Comparison of ENCODE assay signal across 1 cellular context in genomic region chr2:160407393-160408204, GRCh38.
TF ChIP-seq lines count a peak whose summit lies in the region.

No MANE protein-coding gene starts in this region.

TF ChIP-seq in HepG2, 621 proteins besides CTCF, POLR2A, EP300 and RAD21 (continued from another document and continues in another):
- TF ChIP-seq CSRNP1 (CRISPR knock-in tag; IDR thresholded peaks at IDR 0.05) (no peak), RFX3 (CRISPR knock-in tag; IDR thresholded peaks at IDR 0.05) (no peak), ZBTB1 (CRISPR knock-in tag; IDR thresholded peaks at IDR 0.05; ENCODE audit: borderline replicate concordance) (no peak), E2F5 (CRISPR knock-in tag; conservative IDR thresholded peaks at IDR 0.05) (no peak), RFXAP (CRISPR knock-in tag; IDR thresholded peaks at IDR 0.05; ENCODE audit: borderline replicate concordance) (0 out of 2 replicates have a peak, but pooled peaks have one; percentile 23), SPEN (CRISPR knock-in tag; IDR thresholded peaks at IDR 0.05; ENCODE audit: low read depth) (peak; percentile 11; the same call in 1 of the 2 replicates), NCOA2 (CRISPR knock-in tag; IDR thresholded peaks at IDR 0.05) (0 out of 2 replicates have a peak, but pooled peaks have one; percentile 0), ZNF703 (CRISPR knock-in tag; IDR thresholded peaks at IDR 0.05; ENCODE audit: borderline replicate concordance) (no peak), ZNF737 (CRISPR knock-in tag; IDR thresholded peaks at IDR 0.05; ENCODE audit: borderline replicate concordance) (no peak), KDM5A (IDR thresholded peaks at IDR 0.05; ENCODE audit: borderline replicate concordance, low read length) (no peak), IRX3 (CRISPR knock-in tag; IDR thresholded peaks at IDR 0.05; ENCODE audit: borderline replicate concordance, low read depth) (no peak), E2F1 (CRISPR knock-in tag; IDR thresholded peaks at IDR 0.05) (0 out of 2 replicates have a peak, but pooled peaks have one; percentile 16), ARID3A (IDR thresholded peaks at IDR 0.05; ENCODE audit: low read depth, low read length) (no peak), MAFG (CRISPR knock-in tag; IDR thresholded peaks at IDR 0.05) (no peak), GABPA (IDR thresholded peaks at IDR 0.05; ENCODE audit: low read depth, low read length) (no peak), GABPA (CRISPR knock-in tag; IDR thresholded peaks at IDR 0.05; ENCODE audit: low read depth) (no peak), TRAFD1 (CRISPR knock-in tag; IDR thresholded peaks at IDR 0.05; ENCODE audit: borderline replicate concordance) (no peak), ZNF543 (CRISPR knock-in tag; IDR thresholded peaks at IDR 0.05) (peak; percentile 7; the same call in 1 of the 2 replicates), ELF4 (CRISPR knock-in tag; IDR thresholded peaks at IDR 0.05; ENCODE audit: borderline replicate concordance) (no peak), MXD3 (CRISPR knock-in tag; IDR thresholded peaks at IDR 0.05) (peak; percentile 30; the same call in 1 of the 2 replicates), AGO2 (optimal IDR thresholded peaks at IDR 0.05; ENCODE audit: low read depth, low read length) (peak; percentile 36), HMGXB4 (CRISPR knock-in tag; IDR thresholded peaks at IDR 0.05; ENCODE audit: borderline replicate concordance in 1 of 2, low read depth in 1 of 2) (peak; percentile 35 to 70; a peak in 2 of 4 replicates), ZNF510 (CRISPR knock-in tag; IDR thresholded peaks at IDR 0.05; ENCODE audit: low read depth) (no peak), ZHX1 (CRISPR knock-in tag; IDR thresholded peaks at IDR 0.05; ENCODE audit: low read depth) (no peak), CBX5 (CRISPR knock-in tag; IDR thresholded peaks at IDR 0.05; ENCODE audit: borderline replicate concordance) (no peak), PRDM15 (CRISPR knock-in tag; IDR thresholded peaks at IDR 0.05) (no peak), ONECUT2 (CRISPR knock-in tag; IDR thresholded peaks at IDR 0.05) (no peak), SRSF4 (IDR thresholded peaks at IDR 0.05; ENCODE audit: low read depth, low read length, poor library complexity, severe bottlenecking) (no peak), ZBTB10 (CRISPR knock-in tag; IDR thresholded peaks at IDR 0.05; ENCODE audit: borderline replicate concordance) (no peak), KLF12 (CRISPR knock-in tag; IDR thresholded peaks at IDR 0.05; ENCODE audit: borderline replicate concordance) (no peak), MAZ (IDR thresholded peaks at IDR 0.05; ENCODE audit: borderline replicate concordance, low read depth, low read length) (no peak), MAZ (CRISPR knock-in tag; IDR thresholded peaks at IDR 0.05; ENCODE audit: low read depth) (peak; percentile 79), IRF1 (CRISPR knock-in tag; IDR thresholded peaks at IDR 0.05; ENCODE audit: low read depth) (no peak), NAIF1 (CRISPR knock-in tag; IDR thresholded peaks at IDR 0.05; ENCODE audit: borderline replicate concordance) (no peak), NFKBIZ (CRISPR knock-in tag; IDR thresholded peaks at IDR 0.05) (no peak), ZFP37 (CRISPR knock-in tag; IDR thresholded peaks at IDR 0.05; ENCODE audit: borderline replicate concordance) (no peak)
